ENCODE assay signal across 12 cellular contexts in genomic region chr5:142726188-142726731, GRCh38. TPM values are rescaled to one million over a fixed set of nuclear protein-coding genes. Genes with fewer than 3 reads are reported as not detected.
DNase-seq lines count a peak whose midpoint lies in the region; ATAC-seq and TF ChIP-seq lines count a peak whose summit lies in the region.
"Had no signal": no experiment of that assay in that cellular context is flagged by ENCODE, and none has a peak within 500 bp of the region (broad histone marks: within the 10 kb centered on the region; RNA-seq: fewer than 3 reads in every experiment).

No MANE protein-coding gene starts in this region.

- CTCF ChIA-PET in Calu3 (lab: Charles Lee), result no interaction called here

- H3K27me3 Mint-ChIP-seq in Calu3 (ENCODE audit: unreplicated experiment) (no peaks in the 10 kb centered on the region), progenitor cell of endocrine pancreas (peaks cover 13% of the 10 kb centered on the region)

- intact Hi-C loops in Calu3 (cut with micrococcal nuclease; ENCODE audit: unreplicated experiment), result no loop called here

- H3K4me3 ChIP-seq in AG10803 (ENCODE audit: low read length), result no peak overlapping the region
- H3K4me3 ChIP-seq: uterus had no signal

- peaks cover 22% of the 10 kb centered on the region for H3K4me1 Mint-ChIP-seq in Calu3 (ENCODE audit: low read depth, unreplicated experiment)
- no peaks in the 10 kb centered on the region for H3K4me1 Mint-ChIP-seq in progenitor cell of endocrine pancreas (ENCODE audit: low read depth)
- H3K4me1 Mint-ChIP-seq: activated naive CD4-positive, alpha-beta T cell treated with anti-CD3 and anti-CD28 coated beads, Interleukin-2, amount 50 U/mL, for 24 hours had no signal

- DNase-seq in AG10803 (ENCODE audit: low read depth) (peak; percentile 96), SKM-1 treated with dmso at 0.1 percent for 144 hours (lab: John Stamatoyannopoulos, UW; ENCODE audit: unreplicated experiment) (peak; percentile 55), inferior parietal cortex (ENCODE audit: extremely low spot score) (peak; percentile 63), COLO668 (lab: John Stamatoyannopoulos, UW; ENCODE audit: unreplicated experiment) (no peak), SW 1271 (lab: John Stamatoyannopoulos, UW) (no peak), Calu3 (no peak), progenitor cell of endocrine pancreas (ENCODE audit: low spot score, unreplicated experiment) (no peak)
- DNase-seq: GF-D8, NCI-H146, uterus had no signal

- TF ChIP-seq CTCF in AG10803 (conservative IDR thresholded peaks at IDR 0.05; ENCODE audit: low read length) (no peak), Calu3 (IDR thresholded peaks at IDR 0.05; ENCODE audit: unreplicated experiment) (no peak), progenitor cell of endocrine pancreas (IDR thresholded peaks at IDR 0.05; ENCODE audit: unreplicated experiment) (no peak)

- H3K4me3 Mint-ChIP-seq in Calu3 (ENCODE audit: low read depth, unreplicated experiment), result no peak overlapping the region
- no peak overlapping the region for H3K4me3 Mint-ChIP-seq in progenitor cell of endocrine pancreas (ENCODE audit: low read depth)
- H3K4me3 Mint-ChIP-seq: activated naive CD4-positive, alpha-beta T cell treated with anti-CD3 and anti-CD28 coated beads, Interleukin-2, amount 50 U/mL, for 24 hours had no signal

- H3K9me3 Mint-ChIP-seq in Calu3 (ENCODE audit: low read depth, unreplicated experiment) (peaks cover 3% of the 10 kb centered on the region), progenitor cell of endocrine pancreas (ENCODE audit: low read depth) (no peaks in the 10 kb centered on the region)
- H3K9me3 Mint-ChIP-seq: activated naive CD4-positive, alpha-beta T cell treated with anti-CD3 and anti-CD28 coated beads, Interleukin-2, amount 50 U/mL, for 24 hours had no signal

- peak; percentile 52 for ATAC-seq in HG02798 (IDR thresholded peaks at IDR 0.05; ENCODE audit: poor library complexity, unreplicated experiment)

- no TSS peak for BruUV-seq in Calu3 (replicated peaks; lab: Mats Ljungman, UMichigan)

- H3K36me3 Mint-ChIP-seq in Calu3 (ENCODE audit: insufficient read depth, unreplicated experiment) (no peaks in the 10 kb centered on the region), progenitor cell of endocrine pancreas (ENCODE audit: insufficient read depth) (no peaks in the 10 kb centered on the region)
- H3K36me3 Mint-ChIP-seq: activated naive CD4-positive, alpha-beta T cell treated with anti-CD3 and anti-CD28 coated beads, Interleukin-2, amount 50 U/mL, for 24 hours had no signal

- no peak overlapping the region for H3K27ac Mint-ChIP-seq in Calu3 (ENCODE audit: unreplicated experiment)
- no peak overlapping the region for H3K27ac Mint-ChIP-seq in progenitor cell of endocrine pancreas

RNA-seq across cellular contexts. Expression of gene FGF1, which starts 40.4 kb away (rescaled TPM):
- total RNA-seq in Calu3 (2022) (not detected in 2 replicates), progenitor cell of endocrine pancreas (not detected in 2 replicates)

RNA-seq across cellular contexts. Expression of gene ARHGAP26, which starts 43.9 kb away (rescaled TPM):
- 112 and 118 TPM in 2 replicates for total RNA-seq in Calu3 (2022)
- 21.3 and 24.5 TPM in 2 replicates for total RNA-seq in progenitor cell of endocrine pancreas

Comparison
In these comparisons a context has a peak if more than half of its experiments do, and no peak if none do; other contexts are left out.
1. DNase-seq: peak in AG10803 (single experiment), SKM-1 treated with dmso at 0.1 percent for 144 hours (single experiment) and inferior parietal cortex (single experiment); none in COLO668 (single experiment), SW 1271 (0 of 2), Calu3 (single experiment) and progenitor cell of endocrine pancreas (single experiment).